In the genomic region with DNA sequence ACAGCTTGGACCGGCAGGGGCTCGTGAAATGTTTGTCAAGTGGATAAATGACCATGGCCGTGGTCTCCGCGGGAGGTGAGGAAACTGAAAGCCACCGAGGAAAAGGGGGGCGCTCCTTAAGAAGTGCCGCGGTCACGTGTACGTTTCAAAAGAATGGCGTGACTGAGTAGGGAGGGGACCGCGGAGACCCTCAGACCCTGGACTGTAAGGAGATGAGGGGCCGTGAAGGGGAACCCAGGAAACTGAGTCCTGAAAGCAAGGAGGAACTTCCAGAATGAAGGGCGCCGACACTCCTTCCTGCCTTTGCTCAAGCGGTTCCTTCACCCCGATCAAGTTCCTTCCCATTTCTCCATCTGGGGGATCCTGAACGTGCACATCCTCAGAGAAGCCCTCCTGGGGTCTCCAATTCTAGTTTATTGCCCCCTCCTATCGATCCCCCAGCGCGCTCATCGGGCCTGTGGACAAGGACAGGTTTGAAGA, we compare ENCODE assay signal across 8 cellular contexts. TPM values are rescaled to one million over a fixed set of nuclear protein-coding genes. Genes with fewer than 3 reads are reported as not detected.
DNase-seq lines count a peak whose midpoint lies in the region; ATAC-seq and TF ChIP-seq lines count a peak whose summit lies in the region.
"Not testable (repeated sequence)": the region's sequence is repeated elsewhere in the genome, so short reads cannot be mapped to it uniquely, and the experiment has no call there.

No MANE protein-coding gene starts in this region.

- intact Hi-C loops in CD4-positive, alpha-beta T cell (cut with DNase I, micrococcal nuclease), result loop anchor here in 1 of 2 experiments (5.0 kb wide), 3 partner anchors 53 to 257 kb away; a partner anchor contains a TSS
- intact Hi-C loops in naive thymus-derived CD4-positive, alpha-beta T cell (cut with micrococcal nuclease), result loop anchor here (1.0 to 10.0 kb wide), 10 partner anchors 12 to 1910 kb away; a partner anchor contains a TSS
- intact Hi-C loops in stomach (cut with DNase I; ENCODE audit: low total_unique reads), result not testable (repeated sequence)

- H3K4me3 ChIP-seq in HAP-1 (peak overlapping the region; percentile 71), MG63 (peak overlapping the region; percentile 87), right atrium auricular region (peak overlapping the region; percentile 89 to 94), stomach (peak overlapping the region; percentile 89 to 97 (median 92))
- peak overlapping the region; percentile 96 for H3K4me3 ChIP-seq in naive thymus-derived CD4-positive, alpha-beta T cell (ENCODE audit: low read length)

- H3K36me3 Mint-ChIP-seq in CD4-positive, alpha-beta T cell (ENCODE audit: low read depth), result peaks cover 75% of the 10 kb centered on the region
- H3K36me3 Mint-ChIP-seq in activated CD4-positive, alpha-beta memory T cell treated with anti-CD3 and anti-CD28 coated beads, Interleukin-2, amount 10 ng/mL, durations not matched to agents 7 days and 5 days (ENCODE audit: low read depth), result peaks cover 40% of the 10 kb centered on the region
- not testable (repeated sequence) for H3K36me3 Mint-ChIP-seq in chondrocyte (ENCODE audit: low read depth)
- peaks cover 0 to 24% (median 6%) of the 10 kb centered on the region in 5 donors for H3K36me3 Mint-ChIP-seq in naive thymus-derived CD4-positive, alpha-beta T cell

- H3K27ac ChIP-seq in CD4-positive, alpha-beta T cell (ENCODE audit: low read depth, low read length), result peak overlapping the region; percentile 78
- H3K27ac ChIP-seq in right atrium auricular region (peak overlapping the region; percentile 92 to 97), stomach (peak overlapping the region; percentile 88 to 95 (median 94))
- peak overlapping the region; percentile 97 for H3K27ac ChIP-seq in naive thymus-derived CD4-positive, alpha-beta T cell (ENCODE audit: low read depth, low read length)

- H3K9me3 Mint-ChIP-seq in CD4-positive, alpha-beta T cell; activated CD4-positive, alpha-beta memory T cell treated with anti-CD3 and anti-CD28 coated beads, Interleukin-2, amount 10 ng/mL, durations not matched to agents 7 days and 5 days; chondrocyte (ENCODE audit: low read depth); naive thymus-derived CD4-positive, alpha-beta T cell: not testable (repeated sequence)

- peaks cover 62% of the 10 kb centered on the region for H3K4me1 Mint-ChIP-seq in CD4-positive, alpha-beta T cell (ENCODE audit: low read depth)
- peaks cover 57% of the 10 kb centered on the region for H3K4me1 Mint-ChIP-seq in activated CD4-positive, alpha-beta memory T cell treated with anti-CD3 and anti-CD28 coated beads, Interleukin-2, amount 10 ng/mL, durations not matched to agents 7 days and 5 days
- H3K4me1 Mint-ChIP-seq in chondrocyte (ENCODE audit: low read depth), result peaks cover 40% of the 10 kb centered on the region
- peaks cover 38 to 63% (median 54%) of the 10 kb centered on the region in 7 donors for H3K4me1 Mint-ChIP-seq in naive thymus-derived CD4-positive, alpha-beta T cell

- TF ChIP-seq POLR2A in stomach (IDR thresholded peaks at IDR 0.05), result not testable (repeated sequence)

- not testable (repeated sequence) for TF ChIP-seq EP300 in stomach (IDR thresholded peaks at IDR 0.05)

- H3K36me3 ChIP-seq in HAP-1 (replicated peaks), result peaks cover 14% of the 10 kb centered on the region
- not testable (repeated sequence) for H3K36me3 ChIP-seq in MG63
- H3K36me3 ChIP-seq in right atrium auricular region, result peaks cover 17% of the 10 kb centered on the region
- H3K36me3 ChIP-seq in naive thymus-derived CD4-positive, alpha-beta T cell (ENCODE audit: control insufficient read depth in 2 of 3, insufficient read depth in 3 of 3, low read length in 3 of 3), result peaks cover 0 to 38% (median 3%) of the 10 kb centered on the region in 3 experiments
- peaks cover 4 to 44% (median 37%) of the 10 kb centered on the region in 4 donors for H3K36me3 ChIP-seq in stomach

- POLR2A ChIA-PET in CD4-positive, alpha-beta T cell (lab: Charles Lee), result interaction anchor here (0.6 to 2.4 kb wide), 3 partner anchors 55 to 292 kb away, joined by 3 to 8 read pairs (median 4); a partner anchor contains a TSS
- POLR2A ChIA-PET in activated CD4-positive, alpha-beta memory T cell treated with anti-CD3 and anti-CD28 coated beads, Interleukin-2, amount 10 ng/mL, durations not matched to agents 7 days and 5 days (lab: Charles Lee), result interaction anchor here (0.6 to 2.5 kb wide), 9 partner anchors 8 to 313 kb away, joined by 3 to 11 read pairs (median 4); a partner anchor contains a TSS
- POLR2A ChIA-PET in naive thymus-derived CD4-positive, alpha-beta T cell (lab: Charles Lee), result interaction anchor here (2.4 kb wide), 1 partner anchor 104 kb away, joined by 7 read pairs; a partner anchor contains a TSS

- peak overlapping the region; percentile 97 for H3K27ac Mint-ChIP-seq in CD4-positive, alpha-beta T cell
- peak overlapping the region; percentile 94 for H3K27ac Mint-ChIP-seq in activated CD4-positive, alpha-beta memory T cell treated with anti-CD3 and anti-CD28 coated beads, Interleukin-2, amount 10 ng/mL, durations not matched to agents 7 days and 5 days
- peak overlapping the region; percentile 88 for H3K27ac Mint-ChIP-seq in chondrocyte (ENCODE audit: unreplicated experiment)
- H3K27ac Mint-ChIP-seq in naive thymus-derived CD4-positive, alpha-beta T cell, result peak overlapping the region; percentile 96 to 99 (median 98)

- 1 to 3% (median 2%) methylated on average over 16 to 24 of the region's 24 CpGs for WGBS in stomach, 5 donors

- DNase-seq in CD4-positive, alpha-beta T cell; HAP-1 (ENCODE audit: low spot score in 2 of 2); MG63; activated CD4-positive, alpha-beta memory T cell treated with anti-CD3 and anti-CD28 coated beads, Interleukin-2, amount 10 ng/mL, durations not matched to agents 7 days and 5 days; chondrocyte (ENCODE audit: low spot score); right atrium auricular region (ENCODE audit: low spot score); naive thymus-derived CD4-positive, alpha-beta T cell; stomach: not testable (repeated sequence)

- not testable (repeated sequence) for H3K9me3 ChIP-seq in CD4-positive, alpha-beta T cell (ENCODE audit: control insufficient read depth, low read length); HAP-1; MG63; right atrium auricular region; naive thymus-derived CD4-positive, alpha-beta T cell (ENCODE audit: control insufficient read depth in 2 of 3, low read length in 3 of 3); stomach

- H3K27me3 Mint-ChIP-seq in CD4-positive, alpha-beta T cell; activated CD4-positive, alpha-beta memory T cell treated with anti-CD3 and anti-CD28 coated beads, Interleukin-2, amount 10 ng/mL, durations not matched to agents 7 days and 5 days; chondrocyte (ENCODE audit: low read depth); naive thymus-derived CD4-positive, alpha-beta T cell: not testable (repeated sequence)

- in situ Hi-C loops in HAP-1 (cut with MboI; ENCODE audit: low sequenced_read_pairs), result not testable (repeated sequence)

- ATAC-seq in CD4-positive, alpha-beta T cell (ENCODE audit: poor library complexity); naive thymus-derived CD4-positive, alpha-beta T cell: not testable (repeated sequence)

- not testable (repeated sequence) for H3K27me3 ChIP-seq in CD4-positive, alpha-beta T cell (ENCODE audit: control insufficient read depth, insufficient read depth, low read length); HAP-1 (ENCODE audit: low read depth); MG63; right atrium auricular region; naive thymus-derived CD4-positive, alpha-beta T cell (ENCODE audit: control insufficient read depth in 2 of 2, insufficient read depth in 2 of 2, low read length in 2 of 2); stomach

- not testable (repeated sequence) for H3K4me1 ChIP-seq in HAP-1
- peaks cover 0 to 50% of the 10 kb centered on the region in 2 donors for H3K4me1 ChIP-seq in right atrium auricular region
- peaks cover 24 to 35% of the 10 kb centered on the region in 2 donors for H3K4me1 ChIP-seq in naive thymus-derived CD4-positive, alpha-beta T cell (ENCODE audit: control insufficient read depth in 2 of 2, insufficient read depth in 2 of 2, low read length in 2 of 2)
- peaks cover 29 to 64% (median 53%) of the 10 kb centered on the region in 4 donors for H3K4me1 ChIP-seq in stomach

- H3K4me3 Mint-ChIP-seq in CD4-positive, alpha-beta T cell, result peak overlapping the region; percentile 98
- peak overlapping the region; percentile 98 for H3K4me3 Mint-ChIP-seq in activated CD4-positive, alpha-beta memory T cell treated with anti-CD3 and anti-CD28 coated beads, Interleukin-2, amount 10 ng/mL, durations not matched to agents 7 days and 5 days
- peak overlapping the region; percentile 95 for H3K4me3 Mint-ChIP-seq in chondrocyte (ENCODE audit: unreplicated experiment)
- peak overlapping the region; percentile 91 to 99 (median 98) for H3K4me3 Mint-ChIP-seq in naive thymus-derived CD4-positive, alpha-beta T cell

- not testable (repeated sequence) for TF ChIP-seq CTCF in CD4-positive, alpha-beta T cell (IDR thresholded peaks at IDR 0.05); chondrocyte (IDR thresholded peaks at IDR 0.05); right atrium auricular region (IDR thresholded peaks at IDR 0.05); stomach (IDR thresholded peaks at IDR 0.05)

- CTCF ChIA-PET in CD4-positive, alpha-beta T cell (lab: Charles Lee), result interaction anchor here (1.8 kb wide), 1 partner anchor 40 kb away, joined by 4 read pairs; no protein-coding TSS in a partner anchor
- CTCF ChIA-PET in activated CD4-positive, alpha-beta memory T cell treated with anti-CD3 and anti-CD28 coated beads, Interleukin-2, amount 10 ng/mL, durations not matched to agents 7 days and 5 days (lab: Charles Lee); naive thymus-derived CD4-positive, alpha-beta T cell (lab: Charles Lee): not testable (repeated sequence)

RNA-seq across cellular contexts. Expression of a gene that starts 0.4 kb away (rescaled TPM):
- total RNA-seq in CD4-positive, alpha-beta T cell, result 10 to 100 TPM; 59.3 to 62.6 TPM
- total RNA-seq in MG63 (2014; rRNA removed; shearing (Covaris generic); ENCODE audit: low replicate concordance), result 12.8 and 32.7 TPM in 2 replicates
- total RNA-seq in activated CD4-positive, alpha-beta memory T cell treated with anti-CD3 and anti-CD28 coated beads, Interleukin-2, amount 10 ng/mL, durations not matched to agents 7 days and 5 days, result 10 to 100 TPM; 32.9 to 33.5 TPM
- total RNA-seq in chondrocyte, result 25.2 to 27.9 TPM (median 26.0 TPM) in 3 replicates
- total RNA-seq in right atrium auricular region, result 10 to 100 TPM; 33.1 to 51.4 TPM
- total RNA-seq in naive thymus-derived CD4-positive, alpha-beta T cell, result 10 to 100 TPM; 40.5 to 64.7 (median 55.3) TPM
- polyA plus RNA-seq in naive thymus-derived CD4-positive, alpha-beta T cell, result 10 to 100 TPM; 29.2 to 43.6 TPM
- total RNA-seq in stomach, result 100 to 1,000 TPM in 1 of 5 donors, 10 to 100 TPM in 4; 16.9 to 893 (median 47.4) TPM
- 10 to 100 TPM; 24.9 to 32.7 (median 26.1) TPM for polyA plus RNA-seq in stomach

RNA-seq across cellular contexts. Expression of a gene that starts 0.7 kb away (rescaled TPM):
- 10 to 100 TPM; 58.6 to 70.4 TPM for total RNA-seq in CD4-positive, alpha-beta T cell
- total RNA-seq in MG63 (2014; rRNA removed; shearing (Covaris generic); ENCODE audit: low replicate concordance), result 52.7 and 125 TPM in 2 replicates
- 100 to 1,000 TPM; 116 to 121 TPM for total RNA-seq in activated CD4-positive, alpha-beta memory T cell treated with anti-CD3 and anti-CD28 coated beads, Interleukin-2, amount 10 ng/mL, durations not matched to agents 7 days and 5 days
- 55.9 to 64.9 TPM (median 61.3 TPM) in 3 replicates for total RNA-seq in chondrocyte
- 100 to 1,000 TPM in 1 of 2 donors, 10 to 100 TPM in 1; 75.3 to 118 TPM for total RNA-seq in right atrium auricular region
- total RNA-seq in naive thymus-derived CD4-positive, alpha-beta T cell, result 100 to 1,000 TPM in 1 of 5 experiments, 10 to 100 TPM in 4; 47.0 to 116 (median 58.5) TPM
- polyA plus RNA-seq in naive thymus-derived CD4-positive, alpha-beta T cell, result 10 to 100 TPM; 89.0 to 93.4 TPM
- total RNA-seq in stomach, result 10 to 100 TPM in 4 of 5 donors, 1 to 10 TPM in 1; 4.3 to 95.1 (median 43.2) TPM
- 100 to 1,000 TPM; 166 to 176 (median 171) TPM for polyA plus RNA-seq in stomach

RNA-seq across cellular contexts. Expression of a gene that starts 9.5 kb away (rescaled TPM):
- total RNA-seq in CD4-positive, alpha-beta T cell, result under 1 TPM; 0.28 to 0.49 TPM
- 1.6 and 10.4 TPM in 2 replicates for total RNA-seq in MG63 (2014; rRNA removed; shearing (Covaris generic); ENCODE audit: low replicate concordance)
- total RNA-seq in activated CD4-positive, alpha-beta memory T cell treated with anti-CD3 and anti-CD28 coated beads, Interleukin-2, amount 10 ng/mL, durations not matched to agents 7 days and 5 days, result 1 to 10 TPM; 1.0 to 1.3 TPM
- total RNA-seq in chondrocyte (0.75 to 6.5 TPM (median 4.4 TPM) in 3 replicates), right atrium auricular region (100 to 1,000 TPM; 173 to 266 TPM), stomach (10 to 100 TPM in 2 of 5 donors, 1 to 10 TPM in 3; 1.0 to 39.7 (median 3.6) TPM)
- total RNA-seq in naive thymus-derived CD4-positive, alpha-beta T cell, result 1 to 10 TPM in 1 of 5 experiments, under 1 TPM in 4; 0.24 to 1.6 (median 0.88) TPM
- polyA plus RNA-seq in naive thymus-derived CD4-positive, alpha-beta T cell, result not detected
- polyA plus RNA-seq in stomach, result 10 to 100 TPM in 1 of 3 donors, 1 to 10 TPM in 2; 2.9 to 37.8 (median 3.4) TPM

RNA-seq across cellular contexts. Expression of a gene that starts 16.2 kb away (rescaled TPM):
- total RNA-seq in CD4-positive, alpha-beta T cell, result not detected
- not detected in 2 replicates for total RNA-seq in MG63 (2014; rRNA removed; shearing (Covaris generic); ENCODE audit: low replicate concordance)
- not detected for total RNA-seq in activated CD4-positive, alpha-beta memory T cell treated with anti-CD3 and anti-CD28 coated beads, Interleukin-2, amount 10 ng/mL, durations not matched to agents 7 days and 5 days
- not detected in 3 replicates for total RNA-seq in chondrocyte
- 1 to 10 TPM in 1 of 2 donors, under 1 TPM in 1; 0.79 to 1.4 TPM for total RNA-seq in right atrium auricular region
- not detected for total RNA-seq in naive thymus-derived CD4-positive, alpha-beta T cell
- polyA plus RNA-seq in naive thymus-derived CD4-positive, alpha-beta T cell, result not detected
- total RNA-seq in stomach, result 1 to 10 TPM in 1 of 5 donors, under 1 TPM in 1, not detected in 3; 0.14 to 1.1 TPM
- polyA plus RNA-seq in stomach, result 1 to 10 TPM in 1 of 3 donors, not detected in 2; 2.3 TPM

RNA-seq across cellular contexts. Expression of a gene that starts 26.2 kb away (rescaled TPM):
- 1 to 10 TPM; 1.1 to 1.3 TPM for total RNA-seq in CD4-positive, alpha-beta T cell
- total RNA-seq in MG63 (2014; rRNA removed; shearing (Covaris generic); ENCODE audit: low replicate concordance), result 1.3 and 1.9 TPM in 2 replicates
- total RNA-seq in activated CD4-positive, alpha-beta memory T cell treated with anti-CD3 and anti-CD28 coated beads, Interleukin-2, amount 10 ng/mL, durations not matched to agents 7 days and 5 days, result 1 to 10 TPM; 6.1 to 6.3 TPM
- 0.12 to 0.75 TPM (median 0.13 TPM) in 3 replicates for total RNA-seq in chondrocyte
- total RNA-seq in right atrium auricular region, result under 1 TPM; 0.16 to 0.89 TPM
- total RNA-seq in naive thymus-derived CD4-positive, alpha-beta T cell, result 10 to 100 TPM in 1 of 5 experiments, under 1 TPM in 3, not detected in 1; 0.32 to 11.5 (median 0.77) TPM
- not detected for polyA plus RNA-seq in naive thymus-derived CD4-positive, alpha-beta T cell
- 100 to 1,000 TPM in 1 of 5 donors, 10 to 100 TPM in 1, 1 to 10 TPM in 1, under 1 TPM in 1, not detected in 1; 0.37 to 145 (median 8.3) TPM for total RNA-seq in stomach
- 1 to 10 TPM in 1 of 3 donors, under 1 TPM in 1, not detected in 1; 0.56 to 2.8 TPM for polyA plus RNA-seq in stomach

Comparison
In these comparisons a context has a peak if more than half of its experiments do, and no peak if none do; other contexts are left out.
1. RNA of a gene that starts 9.5 kb away (total RNA-seq): 173 to 266 TPM in right atrium auricular region; 1.6 to 10.4 TPM in MG63, 0.75 to 6.5 TPM in chondrocyte, 1.0 to 39.7 TPM in stomach, 1.0 to 1.3 TPM in activated CD4-positive, alpha-beta memory T cell treated with anti-CD3 and anti-CD28 coated beads, Interleukin-2, amount 10 ng/mL, durations not matched to agents 7 days and 5 days, 0.24 to 1.6 TPM in naive thymus-derived CD4-positive, alpha-beta T cell and 0.28 to 0.49 TPM in CD4-positive, alpha-beta T cell; every median in the first group is over 4 times any median in the second.
2. Peak in every context shown above with its lines, with median percentiles within 50 percentile points of each other: H3K27ac ChIP-seq, H3K27ac Mint-ChIP-seq, H3K4me3 Mint-ChIP-seq and H3K4me3 ChIP-seq.